ENCODE assay signal across 1 cellular context in the genomic region with DNA sequence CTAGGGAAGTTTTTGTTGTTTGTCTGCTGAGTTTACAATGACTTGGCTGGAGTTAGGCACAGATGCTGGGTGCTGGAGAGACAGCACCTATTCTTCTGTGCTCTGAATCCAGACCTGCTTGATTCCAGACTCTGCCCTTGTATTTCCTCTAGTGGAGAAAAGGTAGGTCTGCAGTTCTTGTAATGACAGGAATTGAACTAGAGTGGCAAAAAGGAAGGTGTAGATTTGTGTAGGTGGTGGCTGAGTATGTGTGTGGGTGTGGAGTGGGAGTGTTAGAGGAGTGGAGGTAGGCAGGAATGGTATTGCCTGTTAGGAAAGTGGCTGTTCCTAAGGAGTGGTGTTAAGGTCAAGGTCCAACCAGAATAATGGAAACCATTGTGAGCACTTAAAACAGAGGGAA.
TF ChIP-seq lines count a peak whose summit lies in the region.

No MANE protein-coding gene starts in this region.

TF ChIP-seq in HCT116, 20 proteins besides CTCF, POLR2A, EP300 and RAD21 (continued from another document):
- TF ChIP-seq, protein P1, sequence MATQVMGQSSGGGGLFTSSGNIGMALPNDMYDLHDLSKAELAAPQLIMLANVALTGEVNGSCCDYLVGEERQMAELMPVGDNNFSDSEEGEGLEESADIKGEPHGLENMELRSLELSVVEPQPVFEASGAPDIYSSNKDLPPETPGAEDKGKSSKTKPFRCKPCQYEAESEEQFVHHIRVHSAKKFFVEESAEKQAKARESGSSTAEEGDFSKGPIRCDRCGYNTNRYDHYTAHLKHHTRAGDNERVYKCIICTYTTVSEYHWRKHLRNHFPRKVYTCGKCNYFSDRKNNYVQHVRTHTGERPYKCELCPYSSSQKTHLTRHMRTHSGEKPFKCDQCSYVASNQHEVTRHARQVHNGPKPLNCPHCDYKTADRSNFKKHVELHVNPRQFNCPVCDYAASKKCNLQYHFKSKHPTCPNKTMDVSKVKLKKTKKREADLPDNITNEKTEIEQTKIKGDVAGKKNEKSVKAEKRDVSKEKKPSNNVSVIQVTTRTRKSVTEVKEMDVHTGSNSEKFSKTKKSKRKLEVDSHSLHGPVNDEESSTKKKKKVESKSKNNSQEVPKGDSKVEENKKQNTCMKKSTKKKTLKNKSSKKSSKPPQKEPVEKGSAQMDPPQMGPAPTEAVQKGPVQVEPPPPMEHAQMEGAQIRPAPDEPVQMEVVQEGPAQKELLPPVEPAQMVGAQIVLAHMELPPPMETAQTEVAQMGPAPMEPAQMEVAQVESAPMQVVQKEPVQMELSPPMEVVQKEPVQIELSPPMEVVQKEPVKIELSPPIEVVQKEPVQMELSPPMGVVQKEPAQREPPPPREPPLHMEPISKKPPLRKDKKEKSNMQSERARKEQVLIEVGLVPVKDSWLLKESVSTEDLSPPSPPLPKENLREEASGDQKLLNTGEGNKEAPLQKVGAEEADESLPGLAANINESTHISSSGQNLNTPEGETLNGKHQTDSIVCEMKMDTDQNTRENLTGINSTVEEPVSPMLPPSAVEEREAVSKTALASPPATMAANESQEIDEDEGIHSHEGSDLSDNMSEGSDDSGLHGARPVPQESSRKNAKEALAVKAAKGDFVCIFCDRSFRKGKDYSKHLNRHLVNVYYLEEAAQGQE (IDR thresholded peaks at IDR 0.05; ENCODE audit: low read depth), result no peak
- TF ChIP-seq EZH2 (IDR thresholded peaks at IDR 0.05) (no peak), TCF7L2 (IDR thresholded peaks at IDR 0.05; ENCODE audit: borderline replicate concordance, extremely low read depth, insufficient read depth, insufficient read length) (no peak), ELF1 (IDR thresholded peaks at IDR 0.05; ENCODE audit: borderline replicate concordance, low read depth) (no peak), ZNF274 (IDR thresholded peaks at IDR 0.05; ENCODE audit: low read depth, low read length) (no peak)
- TF ChIP-seq, protein P2, sequence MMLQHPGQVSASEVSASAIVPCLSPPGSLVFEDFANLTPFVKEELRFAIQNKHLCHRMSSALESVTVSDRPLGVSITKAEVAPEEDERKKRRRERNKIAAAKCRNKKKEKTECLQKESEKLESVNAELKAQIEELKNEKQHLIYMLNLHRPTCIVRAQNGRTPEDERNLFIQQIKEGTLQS (IDR thresholded peaks at IDR 0.05), result no peak
TF ChIP-seq in HCT116: peak in this region for 0.
